In genomic region chr20:58636396-58636982, GRCh38 we compare ENCODE assay signal across 15 cellular contexts.
"Had no signal": no experiment of that assay in that cellular context is flagged by ENCODE, and none has a peak within 500 bp of the region (broad histone marks: within the 10 kb centered on the region; RNA-seq: fewer than 3 reads in every experiment).

No MANE protein-coding gene starts in this region.

- H3K4me1 ChIP-seq: body of pancreas, upper lobe of left lung had no signal

- ATAC-seq: activated T-cell treated with anti-CD3 and anti-CD28 coated beads, Interleukin-2, amount 50 U/mL, for 72 hours; body of pancreas had no signal

- H3K27ac ChIP-seq: body of pancreas, dorsolateral prefrontal cortex, stomach, upper lobe of left lung, VCaP had no signal

- H3K4me3 Mint-ChIP-seq: activated T-cell treated with anti-CD3 and anti-CD28 coated beads, Interleukin-2, amount 50 U/mL, for 72 hours had no signal

- H3K4me3 ChIP-seq: body of pancreas, dorsolateral prefrontal cortex, lung, stomach, upper lobe of left lung had no signal

- H3K27ac Mint-ChIP-seq: activated T-cell treated with anti-CD3 and anti-CD28 coated beads, Interleukin-2, amount 50 U/mL, for 72 hours had no signal

- H3K9me3 Mint-ChIP-seq: activated T-cell treated with anti-CD3 and anti-CD28 coated beads, Interleukin-2, amount 50 U/mL, for 72 hours had no signal

- DNase-seq: activated CD4-positive, alpha-beta T cell treated with anti-CD3 and anti-CD28 coated beads for 1 hour; activated CD4-positive, alpha-beta T cell treated with anti-CD3 and anti-CD28 coated beads, Interleukin-2, amount 50 U/mL, for 48 hours; activated gamma-delta T cell treated with Interleukin-2 at 50 U/mL for 16 hours; activated T-cell treated with anti-CD3 and anti-CD28 coated beads, Interleukin-2, amount 50 U/mL, for 72 hours; body of pancreas; central memory CD4-positive, alpha-beta T cell; hippocampal formation; midbrain; retina; stomach; T-helper 2 cell; upper lobe of left lung had no signal

- H3K36me3 ChIP-seq: stomach, upper lobe of left lung had no signal

- H3K27me3 ChIP-seq: body of pancreas, upper lobe of left lung had no signal
